1 cellular context compared by ENCODE assay signal in the genomic region with DNA sequence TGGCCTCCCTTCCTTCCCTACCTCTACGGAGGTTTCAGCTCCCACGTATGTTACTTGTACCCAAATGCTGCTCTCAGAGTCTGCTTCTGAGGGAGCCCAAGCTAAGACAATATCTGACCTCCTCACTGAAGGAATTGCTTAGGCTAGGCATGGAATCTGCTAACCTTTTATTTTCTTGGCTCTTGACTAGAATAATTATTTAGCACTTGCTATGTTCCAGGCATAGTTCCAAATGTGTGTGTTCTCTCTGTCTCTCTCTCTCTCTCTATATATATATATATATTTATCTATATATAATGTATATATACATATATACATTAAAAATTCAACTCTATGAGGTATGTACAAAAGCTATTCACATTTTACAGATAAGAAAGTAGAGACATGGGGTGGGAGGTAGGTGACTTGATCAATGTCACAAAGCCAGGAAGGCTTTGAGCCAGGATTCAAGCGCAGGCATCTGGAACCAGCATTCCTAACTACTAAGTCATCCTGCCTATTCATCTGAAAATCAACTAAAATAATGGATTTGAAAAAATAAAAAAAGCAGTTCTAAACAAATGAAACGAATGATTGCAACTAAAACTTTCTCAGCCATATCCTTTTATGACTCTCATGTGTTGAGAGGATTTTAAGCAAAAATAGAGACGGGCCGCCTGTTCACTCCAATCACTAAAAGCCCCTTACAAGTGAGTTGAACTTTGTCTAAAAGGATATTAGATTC.
TF ChIP-seq lines count a peak whose summit lies in the region.

No MANE protein-coding gene starts in this region.

TF ChIP-seq in GM23338, 12 proteins besides CTCF, POLR2A, EP300 and RAD21 (continued from another document):
- TF ChIP-seq, protein P1, sequence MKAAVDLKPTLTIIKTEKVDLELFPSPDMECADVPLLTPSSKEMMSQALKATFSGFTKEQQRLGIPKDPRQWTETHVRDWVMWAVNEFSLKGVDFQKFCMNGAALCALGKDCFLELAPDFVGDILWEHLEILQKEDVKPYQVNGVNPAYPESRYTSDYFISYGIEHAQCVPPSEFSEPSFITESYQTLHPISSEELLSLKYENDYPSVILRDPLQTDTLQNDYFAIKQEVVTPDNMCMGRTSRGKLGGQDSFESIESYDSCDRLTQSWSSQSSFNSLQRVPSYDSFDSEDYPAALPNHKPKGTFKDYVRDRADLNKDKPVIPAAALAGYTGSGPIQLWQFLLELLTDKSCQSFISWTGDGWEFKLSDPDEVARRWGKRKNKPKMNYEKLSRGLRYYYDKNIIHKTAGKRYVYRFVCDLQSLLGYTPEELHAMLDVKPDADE (IDR thresholded peaks at IDR 0.05), result no peak
- TF ChIP-seq, protein P2, sequence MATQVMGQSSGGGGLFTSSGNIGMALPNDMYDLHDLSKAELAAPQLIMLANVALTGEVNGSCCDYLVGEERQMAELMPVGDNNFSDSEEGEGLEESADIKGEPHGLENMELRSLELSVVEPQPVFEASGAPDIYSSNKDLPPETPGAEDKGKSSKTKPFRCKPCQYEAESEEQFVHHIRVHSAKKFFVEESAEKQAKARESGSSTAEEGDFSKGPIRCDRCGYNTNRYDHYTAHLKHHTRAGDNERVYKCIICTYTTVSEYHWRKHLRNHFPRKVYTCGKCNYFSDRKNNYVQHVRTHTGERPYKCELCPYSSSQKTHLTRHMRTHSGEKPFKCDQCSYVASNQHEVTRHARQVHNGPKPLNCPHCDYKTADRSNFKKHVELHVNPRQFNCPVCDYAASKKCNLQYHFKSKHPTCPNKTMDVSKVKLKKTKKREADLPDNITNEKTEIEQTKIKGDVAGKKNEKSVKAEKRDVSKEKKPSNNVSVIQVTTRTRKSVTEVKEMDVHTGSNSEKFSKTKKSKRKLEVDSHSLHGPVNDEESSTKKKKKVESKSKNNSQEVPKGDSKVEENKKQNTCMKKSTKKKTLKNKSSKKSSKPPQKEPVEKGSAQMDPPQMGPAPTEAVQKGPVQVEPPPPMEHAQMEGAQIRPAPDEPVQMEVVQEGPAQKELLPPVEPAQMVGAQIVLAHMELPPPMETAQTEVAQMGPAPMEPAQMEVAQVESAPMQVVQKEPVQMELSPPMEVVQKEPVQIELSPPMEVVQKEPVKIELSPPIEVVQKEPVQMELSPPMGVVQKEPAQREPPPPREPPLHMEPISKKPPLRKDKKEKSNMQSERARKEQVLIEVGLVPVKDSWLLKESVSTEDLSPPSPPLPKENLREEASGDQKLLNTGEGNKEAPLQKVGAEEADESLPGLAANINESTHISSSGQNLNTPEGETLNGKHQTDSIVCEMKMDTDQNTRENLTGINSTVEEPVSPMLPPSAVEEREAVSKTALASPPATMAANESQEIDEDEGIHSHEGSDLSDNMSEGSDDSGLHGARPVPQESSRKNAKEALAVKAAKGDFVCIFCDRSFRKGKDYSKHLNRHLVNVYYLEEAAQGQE (IDR thresholded peaks at IDR 0.05; ENCODE audit: unreplicated experiment), result no peak
- no peak for TF ChIP-seq POLR2AphosphoS5 (IDR thresholded peaks at IDR 0.05; ENCODE audit: low read depth)
- no peak for TF ChIP-seq JUNB (IDR thresholded peaks at IDR 0.05; ENCODE audit: unreplicated experiment)
- no peak for TF ChIP-seq ZNF331 (CRISPR knock-in tag; IDR thresholded peaks at IDR 0.05; ENCODE audit: low read depth)
- no peak for TF ChIP-seq STAT1 (IDR thresholded peaks at IDR 0.05; ENCODE audit: unreplicated experiment)
- no peak for TF ChIP-seq CREB1 (CRISPR knock-in tag; IDR thresholded peaks at IDR 0.05; ENCODE audit: low read depth)
